Comparison of ENCODE assay signal across 25 cellular contexts in genomic region chr1:35282172-35282571, GRCh38. TPM values are rescaled to one million over a fixed set of nuclear protein-coding genes. Genes with fewer than 3 reads are reported as not detected.
DNase-seq lines count a peak whose midpoint lies in the region; ATAC-seq and TF ChIP-seq lines count a peak whose summit lies in the region.
"Had no signal": no experiment of that assay in that cellular context is flagged by ENCODE, and none has a peak within 500 bp of the region (broad histone marks: within the 10 kb centered on the region; RNA-seq: fewer than 3 reads in every experiment).

No MANE protein-coding gene starts in this region.

- RAD21 ChIA-PET in HCT116 (lab: Charles Lee; ENCODE audit: low non-redundant PET in 1 of 2, low total read pairs in 2 of 2, uncharacterized antibody in 2 of 2, unreplicated experiment in 2 of 2), result no interaction called here

- H3K36me3 ChIP-seq in HCT116 (ENCODE audit: control insufficient read depth in 1 of 2, insufficient read depth in 2 of 2, low read length in 2 of 2), result no peaks in the 10 kb centered on the region
- H3K36me3 ChIP-seq in HEK293 (ENCODE audit: control insufficient read depth in 2 of 2, insufficient read depth in 1 of 2, low read length in 2 of 2), result peaks cover 3 to 37% of the 10 kb centered on the region in 2 experiments; a peak in 2 of 3 replicates
- no peaks in the 10 kb centered on the region for H3K36me3 ChIP-seq in breast epithelium
- H3K36me3 ChIP-seq: BE2C had no signal

- no peaks in the 10 kb centered on the region for H3K27me3 Mint-ChIP-seq in endothelial cell (ENCODE audit: unreplicated experiment)
- H3K27me3 Mint-ChIP-seq in progenitor cell of endocrine pancreas, result no peaks in the 10 kb centered on the region
- no peaks in the 10 kb centered on the region for H3K27me3 Mint-ChIP-seq in activated T-cell treated with anti-CD3 and anti-CD28 coated beads, Interleukin-2, amount 50 U/mL, for 4 hours (ENCODE audit: low read depth)
- H3K27me3 Mint-ChIP-seq: CD4-positive, alpha-beta memory T cell; CD4-positive, CD25-positive, alpha-beta regulatory T cell; CD8-positive, alpha-beta memory T cell had no signal

- no peak for TF ChIP-seq RAD21 in HCT116 (IDR thresholded peaks at IDR 0.05; ENCODE audit: low read depth)

- H3K27me3 ChIP-seq in HCT116 (ENCODE audit: insufficient read depth, low read length) (no peaks in the 10 kb centered on the region), breast epithelium (no peaks in the 10 kb centered on the region)
- H3K27me3 ChIP-seq: BE2C, BLaER1 had no signal

- H3K4me3 ChIP-seq in HCT116 (replicated peaks in 1 of 2; ENCODE audit: low read depth in 1 of 2, low read length in 2 of 2) (no peak overlapping the region), HEK293 (ENCODE audit: low read depth, low read length) (no peak overlapping the region), breast epithelium (no peak overlapping the region)
- H3K4me3 ChIP-seq: BLaER1, GM12878 had no signal

- POLR2A ChIA-PET in HCT116 (lab: Charles Lee) (no interaction called here), HEK293 (lab: Yijun Ruan, JAX) (no interaction called here)

- H3K27ac Mint-ChIP-seq in endothelial cell (ENCODE audit: unreplicated experiment) (no peak overlapping the region), progenitor cell of endocrine pancreas (peak overlapping the region; percentile 52)
- H3K27ac Mint-ChIP-seq: CD4-positive, CD25-positive, alpha-beta regulatory T cell had no signal

- no peaks in the 10 kb centered on the region for H4K20me1 ChIP-seq in HCT116 (ENCODE audit: insufficient read depth)

- CTCF ChIA-PET in HCT116 (lab: Charles Lee) (no interaction called here), HEK293 (lab: Yijun Ruan, JAX) (interaction anchor here (0.8 kb wide), 1 partner anchor 430 kb away, joined by 3 read pairs; no protein-coding TSS in a partner anchor)

- H3K27ac ChIP-seq in HCT116 (ENCODE audit: low read depth, low read length), result no peak overlapping the region
- H3K27ac ChIP-seq in HEK293 (ENCODE audit: extremely low read depth, low read depth, low read length), result no peak overlapping the region
- no peak overlapping the region for H3K27ac ChIP-seq in breast epithelium
- H3K27ac ChIP-seq: BLaER1 had no signal

- no TSS peak for BruUV-seq in HCT116 (replicated peaks; lab: Mats Ljungman, UMichigan)

- H3K4me3 Mint-ChIP-seq in endothelial cell (ENCODE audit: unreplicated experiment) (peak overlapping the region; percentile 42), progenitor cell of endocrine pancreas (ENCODE audit: low read depth) (no peak overlapping the region)
- no peak overlapping the region for H3K4me3 Mint-ChIP-seq in activated T-cell treated with anti-CD3 and anti-CD28 coated beads, Interleukin-2, amount 50 U/mL, for 4 hours
- H3K4me3 Mint-ChIP-seq: CD14-positive monocyte; CD4-positive, alpha-beta memory T cell; CD4-positive, CD25-positive, alpha-beta regulatory T cell; CD8-positive, alpha-beta memory T cell had no signal

- H3K79me2 ChIP-seq in HCT116 (ENCODE audit: insufficient read depth, low read length), result peaks cover 79% of the 10 kb centered on the region

- H3K9me3 Mint-ChIP-seq in endothelial cell (ENCODE audit: unreplicated experiment), result no peaks in the 10 kb centered on the region
- H3K9me3 Mint-ChIP-seq in progenitor cell of endocrine pancreas (ENCODE audit: low read depth), result peaks cover 29% of the 10 kb centered on the region
- peaks cover 9% of the 10 kb centered on the region for H3K9me3 Mint-ChIP-seq in activated T-cell treated with anti-CD3 and anti-CD28 coated beads, Interleukin-2, amount 50 U/mL, for 4 hours

- H3K4me1 Mint-ChIP-seq in endothelial cell (ENCODE audit: unreplicated experiment), result no peaks in the 10 kb centered on the region
- H3K4me1 Mint-ChIP-seq in progenitor cell of endocrine pancreas (ENCODE audit: low read depth), result no peaks in the 10 kb centered on the region
- H3K4me1 Mint-ChIP-seq in activated T-cell treated with anti-CD3 and anti-CD28 coated beads, Interleukin-2, amount 50 U/mL, for 4 hours (ENCODE audit: low read depth), result peaks cover 29% of the 10 kb centered on the region

- ATAC-seq in HCT116, result no peak
- no peak for ATAC-seq in activated T-cell treated with anti-CD3 and anti-CD28 coated beads, Interleukin-2, amount 50 U/mL, for 4 hours
- ATAC-seq: GM12878 had no signal

- DNase-seq in HCT116 (ENCODE audit: low read depth, low spot score) (no peak), endothelial cell (ENCODE audit: low spot score) (no peak), progenitor cell of endocrine pancreas (ENCODE audit: low spot score, unreplicated experiment) (no peak), breast epithelium (ENCODE audit: low spot score in 2 of 2) (no peak), GM19240 (ENCODE audit: insufficient read length, low spot score) (no peak)
- DNase-seq in activated T-cell treated with anti-CD3 and anti-CD28 coated beads, Interleukin-2, amount 50 U/mL, for 4 hours, result no peak
- DNase-seq: 8988T; ACHN; BE2C; C1 segment of cervical spinal cord; CD4-positive, alpha-beta memory T cell; CD4-positive, CD25-positive, alpha-beta regulatory T cell; CD8-positive, alpha-beta memory T cell; COR-L47; DMS 273 treated with DMSO at 0.1 percent for 48 hours; DMS153; DMS53; DMS79; DND-41; EL; GDM1 had no signal

- peaks cover 33% of the 10 kb centered on the region for H3K36me3 Mint-ChIP-seq in endothelial cell (ENCODE audit: low read depth, unreplicated experiment)
- peaks cover 47% of the 10 kb centered on the region for H3K36me3 Mint-ChIP-seq in progenitor cell of endocrine pancreas (ENCODE audit: insufficient read depth)
- peaks cover 30% of the 10 kb centered on the region for H3K36me3 Mint-ChIP-seq in activated T-cell treated with anti-CD3 and anti-CD28 coated beads, Interleukin-2, amount 50 U/mL, for 4 hours (ENCODE audit: insufficient read depth)

- H3K9ac ChIP-seq in HCT116 (ENCODE audit: low read length), result no peak overlapping the region
- H3K9ac ChIP-seq: BLaER1 had no signal

- no peak for TF ChIP-seq POLR2A in HCT116 (IDR thresholded peaks at IDR 0.05; ENCODE audit: borderline replicate concordance, extremely low read depth, insufficient read depth, insufficient read length)
- TF ChIP-seq POLR2A in breast epithelium (IDR thresholded peaks at IDR 0.05), result no peak

- H3K4me2 ChIP-seq in HCT116 (ENCODE audit: low read length), result no peak overlapping the region
- H3K4me2 ChIP-seq: BLaER1 had no signal

- TF ChIP-seq CTCF in HCT116 (IDR thresholded peaks at IDR 0.05 in 2 of 3, conservative IDR thresholded peaks at IDR 0.05 in 1 of 3; ENCODE audit: borderline replicate concordance in 1 of 3, insufficient read depth in 1 of 3, low read depth in 2 of 3, low read length in 2 of 3) (no peak), HEK293 (tag by site-specific recombination; IDR thresholded peaks at IDR 0.05) (no peak), endothelial cell (IDR thresholded peaks at IDR 0.05; ENCODE audit: unreplicated experiment) (no peak), progenitor cell of endocrine pancreas (IDR thresholded peaks at IDR 0.05; ENCODE audit: unreplicated experiment) (no peak), breast epithelium (IDR thresholded peaks at IDR 0.05) (no peak)

- intact Hi-C loops in HCT116 (cut with micrococcal nuclease), result no loop called here
- intact Hi-C loops in breast epithelium (cut with DNase I; ENCODE audit: low total_unique reads), result no loop called here

- H3K9me3 ChIP-seq in HCT116 (ENCODE audit: control insufficient read depth in 1 of 2, insufficient read depth in 1 of 2, low read depth in 1 of 2, low read length in 2 of 2) (0 out of 4 replicates have a peak, but pooled peaks cover 0 to 2% of the 10 kb centered on the region in 2 experiments), HEK293 (ENCODE audit: control insufficient read depth, insufficient read depth, low read depth, low read length) (no peaks in the 10 kb centered on the region), breast epithelium (no peaks in the 10 kb centered on the region)
- H3K9me3 ChIP-seq: BE2C had no signal

- H3K4me1 ChIP-seq in HCT116 (ENCODE audit: control insufficient read depth in 1 of 2, insufficient read depth in 2 of 2, low read length in 2 of 2), result peaks cover 3 to 12% of the 10 kb centered on the region in 2 experiments; a peak in 3 of 4 replicates
- H3K4me1 ChIP-seq in HEK293 (ENCODE audit: control insufficient read depth, insufficient read depth, low read length), result no peaks in the 10 kb centered on the region
- H3K4me1 ChIP-seq in breast epithelium, result no peaks in the 10 kb centered on the region
- H3K4me1 ChIP-seq: BE2C, BLaER1 had no signal

- H3K9me2 ChIP-seq in HCT116 (ENCODE audit: insufficient read depth), result no peaks in the 10 kb centered on the region

- no peak overlapping the region for H2AFZ ChIP-seq in HCT116 (ENCODE audit: low read depth, low read length, poor library complexity, severe bottlenecking)

TF ChIP-seq in HCT116, 20 proteins besides CTCF, POLR2A, EP300 and RAD21:
- TF ChIP-seq EGR1 (IDR thresholded peaks at IDR 0.05; ENCODE audit: low read depth), result no peak
- no peak for TF ChIP-seq SP1 (IDR thresholded peaks at IDR 0.05; ENCODE audit: low read depth)
- TF ChIP-seq ATF3 (IDR thresholded peaks at IDR 0.05), result no peak
- peak; percentile 23; the same call in 1 of the 2 replicates for TF ChIP-seq CBX3 (IDR thresholded peaks at IDR 0.05; ENCODE audit: low read depth)

TF ChIP-seq in HEK293, 187 proteins besides CTCF, POLR2A, EP300 and RAD21:
- TF ChIP-seq ZNF2 (tag by site-specific recombination; IDR thresholded peaks at IDR 0.05) (no peak), TRIM28 (IDR thresholded peaks at IDR 0.05; ENCODE audit: borderline replicate concordance, low read length) (0 out of 2 replicates have a peak, but pooled peaks have one; percentile 34), SETDB1 (IDR thresholded peaks at IDR 0.05; ENCODE audit: insufficient read length, low read length) (peak; percentile 88), ZNF701 (tag by site-specific recombination; IDR thresholded peaks at IDR 0.05) (no peak)

RNA-seq across cellular contexts. Expression of gene ZMYM4, which starts 13.7 kb away (rescaled TPM):
- total RNA-seq in HCT116 (2021; ENCODE audit: unreplicated experiment) (58.0 TPM), endothelial cell (ENCODE audit: unreplicated experiment) (102 TPM), progenitor cell of endocrine pancreas (95.8 and 103 TPM in 2 replicates), breast epithelium (10 to 100 TPM; 47.2 to 71.1 (median 47.8) TPM)
- polyA plus RNA-seq in HCT116 (2012), result 11.9 and 17.6 TPM in 2 replicates
- total RNA-seq in activated T-cell treated with anti-CD3 and anti-CD28 coated beads, Interleukin-2, amount 50 U/mL, for 4 hours, result 10 to 100 TPM; 24.2 to 28.9 (median 26.0) TPM
